Comparison of ENCODE assay signal across 1 cellular context in genomic region chr14:81005540-81006228, GRCh38.
TF ChIP-seq lines count a peak whose summit lies in the region.

No MANE protein-coding gene starts in this region.

TF ChIP-seq in HepG2, 621 proteins besides CTCF, POLR2A, EP300 and RAD21 (continued from another document):
- TF ChIP-seq STAT6 (CRISPR knock-in tag; IDR thresholded peaks at IDR 0.05; ENCODE audit: borderline replicate concordance) (no peak), TOPORS (CRISPR knock-in tag; IDR thresholded peaks at IDR 0.05) (no peak), ARNT (IDR thresholded peaks at IDR 0.05) (no peak), CREB1 (IDR thresholded peaks at IDR 0.05) (peak; percentile 85), CREB1 (CRISPR knock-in tag; IDR thresholded peaks at IDR 0.05) (no peak), ZNF12 (CRISPR knock-in tag; IDR thresholded peaks at IDR 0.05) (no peak), NBN (conservative IDR thresholded peaks at IDR 0.05) (no peak), ZNF749 (CRISPR knock-in tag; IDR thresholded peaks at IDR 0.05; ENCODE audit: borderline replicate concordance) (no peak), ZNF430 (CRISPR knock-in tag; IDR thresholded peaks at IDR 0.05) (no peak), PRPF4 (IDR thresholded peaks at IDR 0.05; ENCODE audit: low read depth, low read length, poor library complexity, severe bottlenecking) (no peak), NFYB (CRISPR knock-in tag; IDR thresholded peaks at IDR 0.05) (no peak), YEATS2 (CRISPR knock-in tag; IDR thresholded peaks at IDR 0.05; ENCODE audit: borderline replicate concordance) (no peak), RFX3 (CRISPR knock-in tag; IDR thresholded peaks at IDR 0.05) (no peak), ZNF205 (CRISPR knock-in tag; IDR thresholded peaks at IDR 0.05) (no peak), ATF7 (IDR thresholded peaks at IDR 0.05) (peak; percentile 76), ATF7 (CRISPR knock-in tag; IDR thresholded peaks at IDR 0.05) (no peak), ZSCAN21 (CRISPR knock-in tag; IDR thresholded peaks at IDR 0.05; ENCODE audit: borderline replicate concordance) (no peak)
- TF ChIP-seq, protein P1, sequence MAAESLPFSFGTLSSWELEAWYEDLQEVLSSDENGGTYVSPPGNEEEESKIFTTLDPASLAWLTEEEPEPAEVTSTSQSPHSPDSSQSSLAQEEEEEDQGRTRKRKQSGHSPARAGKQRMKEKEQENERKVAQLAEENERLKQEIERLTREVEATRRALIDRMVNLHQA (CRISPR knock-in tag; IDR thresholded peaks at IDR 0.05): no peak
TF ChIP-seq in HepG2: peak in this region for 2.
